ENCODE assay signal across 31 cellular contexts in the genomic region with DNA sequence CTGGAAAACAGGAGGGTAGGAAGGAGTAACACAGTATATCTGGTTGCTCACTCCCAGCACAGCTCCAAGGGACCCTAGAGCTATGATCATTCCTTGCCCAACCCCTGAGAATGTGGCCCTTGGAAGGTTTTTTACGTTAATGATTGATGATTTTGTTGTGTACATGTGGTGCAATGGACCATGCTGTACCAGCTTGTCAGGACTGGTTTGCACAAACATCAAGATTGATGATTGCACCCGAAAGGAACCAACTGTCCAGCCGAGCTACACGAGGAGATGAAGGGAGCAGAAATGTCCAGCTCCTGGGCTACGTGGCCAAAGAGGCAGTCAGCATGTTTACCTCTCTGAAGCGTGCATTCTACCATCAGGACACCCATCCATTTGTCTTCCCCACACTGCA.
DNase-seq lines count a peak whose midpoint lies in the region; ATAC-seq, FAIRE-seq and TF ChIP-seq lines count a peak whose summit lies in the region.
"Had no signal": no experiment of that assay in that cellular context is flagged by ENCODE, and none has a peak within 500 bp of the region (broad histone marks: within the 10 kb centered on the region; RNA-seq: fewer than 3 reads in every experiment).

No MANE protein-coding gene starts in this region.

- peak; percentile 60 to 79 (median 68) for ATAC-seq in pancreas
- no peak for ATAC-seq in GM21360 (IDR thresholded peaks at IDR 0.05; ENCODE audit: unreplicated experiment)
- ATAC-seq: activated T-cell treated with anti-CD3 and anti-CD28 coated beads, Interleukin-2, amount 50 U/mL, for 72 hours; Right ventricle myocardium inferior; T-helper 17 cell had no signal

- TF ChIP-seq CTCF in epithelial cell of esophagus (IDR thresholded peaks at IDR 0.05; ENCODE audit: insufficient read depth, low read depth, low read length, missing control alignments) (no peak), pancreas (IDR thresholded peaks at IDR 0.05) (no peak)

- H3K4me3 ChIP-seq in epithelial cell of esophagus (ENCODE audit: low read length) (no peak overlapping the region), pancreas (no peak overlapping the region)
- H3K4me3 ChIP-seq: left ventricle myocardium inferior, PC-9, testis had no signal

- no peaks in the 10 kb centered on the region for H3K9me3 ChIP-seq in pancreas
- H3K9me3 ChIP-seq: left ventricle myocardium inferior, neutrophil, SK-N-SH, testis had no signal

- no peaks in the 10 kb centered on the region for H3K36me3 ChIP-seq in pancreas
- H3K36me3 ChIP-seq: left ventricle myocardium inferior, neutrophil had no signal

- WGBS in pancreas, 2 donors = 31 to 39% methylated on average over 6 of the region's 6 CpGs

- no peak for FAIRE-seq in pancreas (lab: Jason Lieb, UNC)
- FAIRE-seq: GM18507, GM19239, H1, TTC549 had no signal

- H3K27me3 ChIP-seq in pancreas = no peaks in the 10 kb centered on the region
- H3K27me3 ChIP-seq: neutrophil, testis had no signal

- DNase-seq in ACHN (peak; percentile 52), epithelial cell of esophagus (ENCODE audit: low read depth) (peak; percentile 15), left kidney (ENCODE audit: low read depth, low spot score) (peak; percentile 70), pancreas (peak in 2 of 6 donors; percentile 2 to 18), NCI-H187 (lab: John Stamatoyannopoulos, UW) (no peak), head of caudate nucleus (no peak)
- DNase-seq in stimulated activated CD4-positive, alpha-beta T cell treated with anti-CD3 and anti-CD28 coated beads, Interleukin-15, amount 100 ng/mL, for 24 hours = no peak
- DNase-seq: 8988T; activated CD4-positive, alpha-beta T cell treated with anti-CD3 and anti-CD28 coated beads, Interleukin-2, amount 50 U/mL, for 48 hours; activated CD4-positive, CD25-positive, alpha-beta regulatory T cell treated with anti-CD3 and anti-CD28 coated beads, Interleukin-2, amount 50 U/mL, for 72 hours; activated naive CD4-positive, alpha-beta T cell; activated T-cell treated with anti-CD3 and anti-CD28 coated beads, Interleukin-2, amount 50 U/mL, for 72 hours; DMS 273 treated with DMSO at 0.1 percent for 48 hours; foreskin melanocyte; HFFc6; Karpas-422; left ventricle myocardium inferior; NCI-H1436; NCI-H345; PC-9; SK-N-SH; stimulated activated naive CD4-positive, alpha-beta T cell treated with Interleukin-2 at 50 U/mL for 16 hours; T-helper 17 cell; testis had no signal

- intact Hi-C loops in pancreas (cut with DNase I) = no loop called here
- intact Hi-C loops in head of caudate nucleus (cut with DNase I) = no loop called here

- in situ Hi-C loops in ACHN (cut with HindIII; ENCODE audit: low pct_ligation_motif_present, low pct_unique_long_range_greater_than_20kb, low sequenced_read_pairs) = no loop called here

- H3K27ac ChIP-seq in pancreas = peak overlapping the region in 1 of 4 donors; percentile 33
- H3K27ac ChIP-seq: left ventricle myocardium inferior, neutrophil, PC-9, testis had no signal

- no peaks in the 10 kb centered on the region for H3K4me1 ChIP-seq in pancreas
- H3K4me1 ChIP-seq: left ventricle myocardium inferior, testis had no signal

Comparison
In these comparisons a context has a peak if more than half of its experiments do, and no peak if none do; other contexts are left out.
1. DNase-seq: peak in ACHN (single experiment), epithelial cell of esophagus (single experiment) and left kidney (single experiment); none in NCI-H187 (0 of 2), stimulated activated CD4-positive, alpha-beta T cell treated with anti-CD3 and anti-CD28 coated beads, Interleukin-15, amount 100 ng/mL, for 24 hours (single experiment) and head of caudate nucleus (0 of 42).